ENCODE assay signal across 8 cellular contexts in genomic region chr2:225668606-225669266, GRCh38.
DNase-seq lines count a peak whose midpoint lies in the region; ATAC-seq and TF ChIP-seq lines count a peak whose summit lies in the region.

No MANE protein-coding gene starts in this region.

- DNase-seq in COR-L47 (lab: John Stamatoyannopoulos, UW) (peak; percentile 71), NCI-H128 (lab: John Stamatoyannopoulos, UW; ENCODE audit: unreplicated experiment) (peak; percentile 23), SW 1271 (lab: John Stamatoyannopoulos, UW) (peak; percentile 20 to 73), fibroblast of peridontal ligament (ENCODE audit: extremely low read depth) (peak; percentile 81), UCSD-AML1 (lab: John Stamatoyannopoulos, UW; ENCODE audit: unreplicated experiment) (no peak)

- no peaks in the 10 kb centered on the region for H3K79me2 ChIP-seq in parathyroid adenoma

- H3K9me3 ChIP-seq in parathyroid adenoma (ENCODE audit: control insufficient read depth, low read length): no peaks in the 10 kb centered on the region

- no peak overlapping the region for H3K4me3 ChIP-seq in parathyroid adenoma (ENCODE audit: low read depth, low read length)

- no peaks in the 10 kb centered on the region for H3K4me1 ChIP-seq in parathyroid adenoma

- no peak overlapping the region for H3K4me2 ChIP-seq in parathyroid adenoma (ENCODE audit: low read length)

- no peaks in the 10 kb centered on the region for H3K36me3 ChIP-seq in parathyroid adenoma (ENCODE audit: control insufficient read depth, insufficient read depth, low read length)

- H3K27me3 ChIP-seq in parathyroid adenoma (ENCODE audit: control insufficient read depth, insufficient read depth, low read length): no peaks in the 10 kb centered on the region

- no peak overlapping the region for H3K9ac ChIP-seq in parathyroid adenoma

- TF ChIP-seq CTCF in parathyroid adenoma (IDR thresholded peaks at IDR 0.05): peak; percentile 59

- no peak overlapping the region for H2AFZ ChIP-seq in parathyroid adenoma

- H3K27ac ChIP-seq in parathyroid adenoma: no peak overlapping the region

- ATAC-seq in GM18520 (IDR thresholded peaks at IDR 0.05; ENCODE audit: unreplicated experiment) (peak; percentile 89), HG02884 (IDR thresholded peaks at IDR 0.05; ENCODE audit: unreplicated experiment) (peak; percentile 90)
